17 cellular contexts compared by ENCODE assay signal in genomic region chr6:32181148-32181702, GRCh38. TPM values are rescaled to one million over a fixed set of nuclear protein-coding genes. Genes with fewer than 3 reads are reported as not detected.
DNase-seq lines count a peak whose midpoint lies in the region; ATAC-seq and TF ChIP-seq lines count a peak whose summit lies in the region.
"Had no signal": no experiment of that assay in that cellular context is flagged by ENCODE, and none has a peak within 500 bp of the region (broad histone marks: within the 10 kb centered on the region; RNA-seq: fewer than 3 reads in every experiment).

No MANE protein-coding gene starts in this region.

- H3K4me1 Mint-ChIP-seq in stimulated activated naive CD8-positive, alpha-beta T cell treated with anti-CD3 and anti-CD28 coated beads, Interleukin-15, Interleukin-2, amounts not matched to agents 100 ng/mL and 50 ng/mL, for 24 hours (ENCODE audit: low read depth) = peaks cover 70% of the 10 kb centered on the region
- H3K4me1 Mint-ChIP-seq in endodermal cell = peaks cover 34% of the 10 kb centered on the region
- H3K4me1 Mint-ChIP-seq in nephron progenitor cell = peaks cover 61% of the 10 kb centered on the region

- H3K27ac Mint-ChIP-seq in stimulated activated naive CD8-positive, alpha-beta T cell treated with anti-CD3 and anti-CD28 coated beads, Interleukin-15, Interleukin-2, amounts not matched to agents 100 ng/mL and 50 ng/mL, for 24 hours = peak overlapping the region; percentile 96
- H3K27ac Mint-ChIP-seq in endodermal cell = peak overlapping the region; percentile 39
- peak overlapping the region; percentile 64 for H3K27ac Mint-ChIP-seq in nephron progenitor cell

- WGBS in endodermal cell (ENCODE audit: insufficient coverage in 1 of 2, insufficient read length in 1 of 2), 2 experiments = 82 to 96% methylated on average over 4 to 15 of the region's 15 CpGs

- no peak overlapping the region for H3K4me3 ChIP-seq in endodermal cell (ENCODE audit: low read length)
- H3K4me3 ChIP-seq: lung, MG63 had no signal

- H3K9me3 ChIP-seq in endodermal cell (ENCODE audit: control insufficient read depth, low read length) = no peaks in the 10 kb centered on the region
- H3K9me3 ChIP-seq: MG63, upper lobe of left lung had no signal

- no peak overlapping the region for H3K4me3 Mint-ChIP-seq in stimulated activated naive CD8-positive, alpha-beta T cell treated with anti-CD3 and anti-CD28 coated beads, Interleukin-15, Interleukin-2, amounts not matched to agents 100 ng/mL and 50 ng/mL, for 24 hours
- H3K4me3 Mint-ChIP-seq in endodermal cell = no peak overlapping the region
- peak overlapping the region; percentile 93 for H3K4me3 Mint-ChIP-seq in nephron progenitor cell

- TF ChIP-seq CTCF in endodermal cell (conservative IDR thresholded peaks at IDR 0.05) = no peak
- no peak for TF ChIP-seq CTCF in nephron progenitor cell (IDR thresholded peaks at IDR 0.05)

- H3K36me3 ChIP-seq in endodermal cell (ENCODE audit: control insufficient read depth, insufficient read depth, low read length) = peaks cover 13% of the 10 kb centered on the region
- H3K36me3 ChIP-seq: MG63 had no signal

- no peaks in the 10 kb centered on the region for H3K9me3 Mint-ChIP-seq in stimulated activated naive CD8-positive, alpha-beta T cell treated with anti-CD3 and anti-CD28 coated beads, Interleukin-15, Interleukin-2, amounts not matched to agents 100 ng/mL and 50 ng/mL, for 24 hours
- no peaks in the 10 kb centered on the region for H3K9me3 Mint-ChIP-seq in endodermal cell
- no peaks in the 10 kb centered on the region for H3K9me3 Mint-ChIP-seq in nephron progenitor cell
- H3K9me3 Mint-ChIP-seq: central memory CD8-positive, alpha-beta T cell had no signal

- DNase-seq in stimulated activated naive CD8-positive, alpha-beta T cell treated with anti-CD3 and anti-CD28 coated beads, Interleukin-15, Interleukin-2, amounts not matched to agents 100 U/mL and 50 U/mL, for 24 hours = no peak
- DNase-seq in endodermal cell = no peak
- no peak for DNase-seq in nephron progenitor cell
- no peak for DNase-seq in stimulated activated CD4-positive, alpha-beta T cell treated with anti-CD3 and anti-CD28 coated beads, Interleukin-1b, Interleukin-23, amount 100 ng/mL, for 48 hours
- no peak for DNase-seq in NCI-H2227 treated with DMSO at 0.1 percent for 48 hours (lab: John Stamatoyannopoulos, UW)
- DNase-seq in NCI-H82 treated with DMSO at 0.1 percent for 48 hours (lab: John Stamatoyannopoulos, UW; ENCODE audit: unreplicated experiment) = no peak
- DNase-seq in stimulated activated CD4-positive, alpha-beta T cell treated with anti-CD3 and anti-CD28 coated beads, Interleukin-4, amount 100 ng/mL, for 1 hour = no peak
- DNase-seq: effector memory CD4-positive, alpha-beta T cell; MG63; NCI-H187 treated with DMSO at 0.1 percent for 48 hours; retina; stimulated activated naive CD4-positive, alpha-beta T cell; SW 1271; upper lobe of left lung had no signal

- ATAC-seq in stimulated activated naive CD8-positive, alpha-beta T cell treated with anti-CD3 and anti-CD28 coated beads, Interleukin-15, Interleukin-2, amounts not matched to agents 100 U/mL and 50 U/mL, for 24 hours = no peak

- H3K4me1 ChIP-seq in endodermal cell (ENCODE audit: control insufficient read depth, insufficient read depth, low read length) = no peaks in the 10 kb centered on the region

- H3K27ac ChIP-seq in endodermal cell (ENCODE audit: low read depth, low read length) = no peak overlapping the region

- no peaks in the 10 kb centered on the region for H3K27me3 ChIP-seq in endodermal cell (ENCODE audit: control insufficient read depth, insufficient read depth, low read length, poor library complexity, severe bottlenecking)
- H3K27me3 ChIP-seq: MG63, upper lobe of left lung had no signal

- H3K27me3 Mint-ChIP-seq in stimulated activated naive CD8-positive, alpha-beta T cell treated with anti-CD3 and anti-CD28 coated beads, Interleukin-15, Interleukin-2, amounts not matched to agents 100 ng/mL and 50 ng/mL, for 24 hours = no peaks in the 10 kb centered on the region
- H3K27me3 Mint-ChIP-seq in endodermal cell (ENCODE audit: insufficient read depth) (no peaks in the 10 kb centered on the region), nephron progenitor cell (ENCODE audit: low read depth, poor library complexity) (no peaks in the 10 kb centered on the region)
- H3K27me3 Mint-ChIP-seq: central memory CD8-positive, alpha-beta T cell had no signal

- H3K9ac ChIP-seq in endodermal cell (ENCODE audit: extremely low read depth, low read length, poor library complexity, severe bottlenecking) = no peak overlapping the region

- H3K36me3 Mint-ChIP-seq in stimulated activated naive CD8-positive, alpha-beta T cell treated with anti-CD3 and anti-CD28 coated beads, Interleukin-15, Interleukin-2, amounts not matched to agents 100 ng/mL and 50 ng/mL, for 24 hours (ENCODE audit: low read depth) = peaks cover 45% of the 10 kb centered on the region
- H3K36me3 Mint-ChIP-seq in endodermal cell (ENCODE audit: low read depth) (peaks cover 32% of the 10 kb centered on the region), nephron progenitor cell (ENCODE audit: low read depth) (peaks cover 32% of the 10 kb centered on the region)

RNA-seq across cellular contexts. Expression of gene AGER, which starts 2.8 kb away (rescaled TPM):
- total RNA-seq in endodermal cell = 10 to 100 TPM; 29.8 to 35.2 TPM
- polyA plus RNA-seq in endodermal cell (2013, experiment 1 of 2) = 16.4 TPM
- polyA plus RNA-seq in endodermal cell (2013, experiment 2 of 2) = 11.9 TPM

RNA-seq across cellular contexts. Expression of gene RNF5, which starts 3.0 kb away (rescaled TPM):
- total RNA-seq in endodermal cell = 10 to 100 TPM; 68.0 to 71.3 TPM
- polyA plus RNA-seq in endodermal cell (2013, experiment 1 of 2) = 114 TPM
- polyA plus RNA-seq in endodermal cell (2013, experiment 2 of 2) = 109 TPM

RNA-seq across cellular contexts. Expression of gene AGPAT1, which starts 5.3 kb away (rescaled TPM):
- total RNA-seq in endodermal cell = 100 to 1,000 TPM; 124 to 147 TPM
- polyA plus RNA-seq in endodermal cell (2013, experiment 1 of 2) = 126 TPM
- polyA plus RNA-seq in endodermal cell (2013, experiment 2 of 2) = 113 TPM

RNA-seq across cellular contexts. Expression of gene PBX2, which starts 8.8 kb away (rescaled TPM):
- total RNA-seq in endodermal cell = 100 to 1,000 TPM; 246 to 263 TPM
- 184 TPM for polyA plus RNA-seq in endodermal cell (2013, experiment 1 of 2)
- polyA plus RNA-seq in endodermal cell (2013, experiment 2 of 2) = 171 TPM

RNA-seq across cellular contexts. Expression of gene GPSM3, which starts 11.2 kb away (rescaled TPM):
- total RNA-seq in endodermal cell = 10 to 100 TPM; 12.9 to 25.0 TPM
- polyA plus RNA-seq in endodermal cell (2013, experiment 1 of 2) = 5.7 TPM
- polyA plus RNA-seq in endodermal cell (2013, experiment 2 of 2) = 6.7 TPM

Comparison
In these comparisons a context has a peak if more than half of its experiments do, and no peak if none do; other contexts are left out.
1. H3K27ac Mint-ChIP-seq: peak in every context shown above with its lines; median percentile 96 in stimulated activated naive CD8-positive, alpha-beta T cell treated with anti-CD3 and anti-CD28 coated beads, Interleukin-15, Interleukin-2, amounts not matched to agents 100 ng/mL and 50 ng/mL, for 24 hours; 64 in nephron progenitor cell; 39 in endodermal cell.